Comparison of ENCODE assay signal across 21 cellular contexts in the genomic region with DNA sequence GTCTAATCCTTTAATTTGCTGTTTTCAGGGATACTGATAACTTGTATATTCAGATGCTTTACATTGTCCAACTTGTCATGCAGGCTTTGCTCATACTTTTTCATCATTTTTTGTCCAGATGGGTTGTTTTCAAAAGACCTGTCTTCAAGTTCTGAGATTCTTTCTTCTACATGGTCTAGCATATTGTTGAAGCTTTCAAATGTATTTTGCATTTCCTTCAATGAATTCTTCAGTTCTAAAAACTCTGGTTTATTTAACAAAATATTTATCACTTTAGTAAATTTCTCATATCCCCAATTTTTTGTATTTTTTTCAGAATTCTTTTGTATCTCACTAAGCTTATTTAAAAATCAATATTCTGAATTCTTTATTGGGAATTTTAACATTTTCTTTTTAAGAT.
"Had no signal": no experiment of that assay in that cellular context is flagged by ENCODE, and none has a peak within 500 bp of the region (broad histone marks: within the 10 kb centered on the region; RNA-seq: fewer than 3 reads in every experiment).

No MANE protein-coding gene starts in this region.

- FAIRE-seq: islet of Langerhans had no signal

- H3K36me3 Mint-ChIP-seq: stimulated activated memory B cell treated with anti-CD40 and anti-IgM and Interleukin-4, amounts not matched to agents 10 μg/mL and 1 μg/mL and 100 μg/mL, for 72 hours had no signal

- DNase-seq: effector CD8-positive, alpha-beta T cell; gastrocnemius medialis; heart right ventricle; hypothalamus; kidney glomerular epithelial cell; mesendoderm; naive B cell; occipital lobe; psoas muscle; retina; spleen; stimulated activated CD4-positive, alpha-beta T cell treated with anti-CD3 and anti-CD28 coated beads, Interleukin-15, amount 100 ng/mL, for 24 hours; stimulated activated CD4-positive, alpha-beta T cell treated with anti-CD3 and anti-CD28 coated beads, Interleukin-1b, Interleukin-23, amount 100 ng/mL, for 48 hours; stimulated activated CD4-positive, alpha-beta T cell treated with anti-CD3 and anti-CD28 coated beads, Interleukin-4, amount 100 ng/mL, for 24 hours; stimulated activated naive CD8-positive, alpha-beta T cell treated with anti-CD3 and anti-CD28 coated beads, Interleukin-15, amount 100 ng/mL, for 72 hours; testis; upper lobe of right lung had no signal

- H3K27ac Mint-ChIP-seq: naive B cell; nephron; stimulated activated memory B cell treated with anti-CD40 and anti-IgM and Interleukin-4, amounts not matched to agents 10 μg/mL and 1 μg/mL and 100 μg/mL, for 72 hours; stimulated activated naive CD8-positive, alpha-beta T cell treated with anti-CD3 and anti-CD28 coated beads, Interleukin-15, amount 100 ng/mL, for 72 hours had no signal

- ATAC-seq: gastrocnemius medialis; heart right ventricle; psoas muscle; sciatic nerve; stimulated activated memory B cell treated with anti-CD40 and anti-IgM and Interleukin-4, amounts not matched to agents 10 μg/mL and 1 μg/mL and 100 μg/mL, for 72 hours; stimulated activated naive CD8-positive, alpha-beta T cell treated with anti-CD3 and anti-CD28 coated beads, Interleukin-15, amount 100 ng/mL, for 72 hours; upper lobe of right lung had no signal

- H3K4me1 Mint-ChIP-seq: naive B cell; nephron; stimulated activated memory B cell treated with anti-CD40 and anti-IgM and Interleukin-4, amounts not matched to agents 10 μg/mL and 1 μg/mL and 100 μg/mL, for 72 hours; stimulated activated naive CD8-positive, alpha-beta T cell treated with anti-CD3 and anti-CD28 coated beads, Interleukin-15, amount 100 ng/mL, for 72 hours had no signal

- H3K4me3 Mint-ChIP-seq: naive B cell; nephron; stimulated activated memory B cell treated with anti-CD40 and anti-IgM and Interleukin-4, amounts not matched to agents 10 μg/mL and 1 μg/mL and 100 μg/mL, for 72 hours; stimulated activated naive CD8-positive, alpha-beta T cell treated with anti-CD3 and anti-CD28 coated beads, Interleukin-15, amount 100 ng/mL, for 72 hours had no signal

- H3K27me3 Mint-ChIP-seq: naive B cell; stimulated activated memory B cell treated with anti-CD40 and anti-IgM and Interleukin-4, amounts not matched to agents 10 μg/mL and 1 μg/mL and 100 μg/mL, for 72 hours; stimulated activated naive CD8-positive, alpha-beta T cell treated with anti-CD3 and anti-CD28 coated beads, Interleukin-15, amount 100 ng/mL, for 72 hours had no signal
